In genomic region chr1:163315773-163316374, GRCh38 we compare ENCODE assay signal across 8 cellular contexts. TPM values are rescaled to one million over a fixed set of nuclear protein-coding genes. Genes with fewer than 3 reads are reported as not detected.
DNase-seq lines count a peak whose midpoint lies in the region; ATAC-seq and TF ChIP-seq lines count a peak whose summit lies in the region.

No MANE protein-coding gene starts in this region.

- DNase-seq in heart left ventricle (peak in 2 of 5 donors; percentile 13 to 30), cardiac septum (ENCODE audit: low spot score) (no peak), NCI-H1694 treated with DMSO at 0.1 percent for 48 hours (lab: John Stamatoyannopoulos, UW) (peak; percentile 34), fibroblast of mammary gland (ENCODE audit: low read depth) (peak; percentile 69), renal cortical epithelial cell (ENCODE audit: low read depth) (peak; percentile 43), NCI-H128 (lab: John Stamatoyannopoulos, UW; ENCODE audit: unreplicated experiment) (no peak), ureter (ENCODE audit: low spot score) (no peak)
- DNase-seq in activated CD4-positive, alpha-beta T cell treated with anti-CD3 and anti-CD28 coated beads for 4 hours, result peak; percentile 41 to 53

- peaks cover 0 to 31% (median 13%) of the 10 kb centered on the region in 9 donors for H3K36me3 ChIP-seq in heart left ventricle

- TF ChIP-seq POLR2A in heart left ventricle (IDR thresholded peaks at IDR 0.05), result no peak

- no peaks in the 10 kb centered on the region for H3K9me3 ChIP-seq in heart left ventricle

- intact Hi-C loops in heart left ventricle (cut with DNase I), result loop anchor here (1.0 to 10.0 kb wide), 15 partner anchors 139 to 467 kb away; no protein-coding TSS in a partner anchor
- intact Hi-C loops in cardiac septum (cut with DNase I), result loop anchor here (2.0 to 10.0 kb wide), 5 partner anchors 111 to 467 kb away; partner anchors contain the start of gene RGS5

- no peaks in the 10 kb centered on the region for H3K27me3 ChIP-seq in heart left ventricle

- 42 to 54% (median 46%) methylated on average over 6 of the region's 6 CpGs for WGBS in heart left ventricle, 4 donors

- H3K4me1 ChIP-seq in heart left ventricle, result peaks cover 0 to 11% (median 5%) of the 10 kb centered on the region in 12 donors

- H3K4me3 ChIP-seq in heart left ventricle (no peak overlapping the region), fibroblast of mammary gland (ENCODE audit: control insufficient read depth, low read depth, low read length) (no peak overlapping the region)

- no peak for ATAC-seq in heart left ventricle

- TF ChIP-seq CTCF in heart left ventricle (IDR thresholded peaks at IDR 0.05) (peak; percentile 53 to 84 (median 72)), fibroblast of mammary gland (conservative IDR thresholded peaks at IDR 0.05; ENCODE audit: control insufficient read depth, insufficient read depth, low read depth, low read length) (peak; percentile 54)

- H3K27ac ChIP-seq in heart left ventricle, result no peak overlapping the region

RNA-seq across cellular contexts. Expression of gene NUF2, which starts 5.9 kb away (rescaled TPM):
- total RNA-seq in heart left ventricle (1 to 10 TPM in 2 of 9 donors, under 1 TPM in 4, not detected in 3; 0.20 to 3.2 (median 0.71) TPM), cardiac septum (0.24 TPM), renal cortical epithelial cell (0.30 and 12.9 TPM in 2 replicates), ureter (1.3 TPM)
- polyA plus RNA-seq in heart left ventricle, result under 1 TPM; 0.18 to 0.23 TPM

Comparison
In these comparisons a context has a peak if more than half of its experiments do, and no peak if none do; other contexts are left out.
1. DNase-seq: peak in NCI-H1694 treated with DMSO at 0.1 percent for 48 hours (single experiment), activated CD4-positive, alpha-beta T cell treated with anti-CD3 and anti-CD28 coated beads for 4 hours (2 of 2), fibroblast of mammary gland (single experiment) and renal cortical epithelial cell (single experiment); none in cardiac septum (single experiment), NCI-H128 (single experiment) and ureter (single experiment).